In genomic region chr6:96885187-96885631, GRCh38 we compare ENCODE assay signal across 1 cellular context.
A peak's percentile ranks its signal among the peaks of the same experiment; 100 is the strongest.
TF ChIP-seq lines count a peak whose summit lies in the region.
"Not testable (repeated sequence)": the region's sequence is repeated elsewhere in the genome, so short reads cannot be mapped to it uniquely, and the experiment has no call there.

No MANE protein-coding gene starts in this region.

TF ChIP-seq in HepG2, 621 proteins besides CTCF, POLR2A, EP300 and RAD21:
- TF ChIP-seq ZNF460 (CRISPR knock-in tag; IDR thresholded peaks at IDR 0.05; ENCODE audit: borderline replicate concordance) (peak; percentile 62; the same call in 1 of the 2 replicates), SOX6 (CRISPR knock-in tag; IDR thresholded peaks at IDR 0.05) (peak; percentile 50), ZNF770 (CRISPR knock-in tag; IDR thresholded peaks at IDR 0.05) (peak; percentile 78), REPIN1 (CRISPR knock-in tag; IDR thresholded peaks at IDR 0.05; ENCODE audit: borderline replicate concordance, low read depth) (0 out of 2 replicates have a peak, but pooled peaks have one; percentile 22), ATF7 (IDR thresholded peaks at IDR 0.05) (peak; percentile 23; the same call in 1 of the 2 replicates), CEBPG (CRISPR knock-in tag; IDR thresholded peaks at IDR 0.05) (peak; percentile 64)
- TF ChIP-seq SOX6 (IDR thresholded peaks at IDR 0.05); ATF7 (CRISPR knock-in tag; IDR thresholded peaks at IDR 0.05): not testable (repeated sequence)
- TF ChIP-seq, protein P1, sequence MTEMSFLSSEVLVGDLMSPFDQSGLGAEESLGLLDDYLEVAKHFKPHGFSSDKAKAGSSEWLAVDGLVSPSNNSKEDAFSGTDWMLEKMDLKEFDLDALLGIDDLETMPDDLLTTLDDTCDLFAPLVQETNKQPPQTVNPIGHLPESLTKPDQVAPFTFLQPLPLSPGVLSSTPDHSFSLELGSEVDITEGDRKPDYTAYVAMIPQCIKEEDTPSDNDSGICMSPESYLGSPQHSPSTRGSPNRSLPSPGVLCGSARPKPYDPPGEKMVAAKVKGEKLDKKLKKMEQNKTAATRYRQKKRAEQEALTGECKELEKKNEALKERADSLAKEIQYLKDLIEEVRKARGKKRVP (CRISPR knock-in tag; IDR thresholded peaks at IDR 0.05), result peak in 1 of 2 experiments; percentile 78; a peak in 2 of 4 replicates
- TF ChIP-seq, protein P2, sequence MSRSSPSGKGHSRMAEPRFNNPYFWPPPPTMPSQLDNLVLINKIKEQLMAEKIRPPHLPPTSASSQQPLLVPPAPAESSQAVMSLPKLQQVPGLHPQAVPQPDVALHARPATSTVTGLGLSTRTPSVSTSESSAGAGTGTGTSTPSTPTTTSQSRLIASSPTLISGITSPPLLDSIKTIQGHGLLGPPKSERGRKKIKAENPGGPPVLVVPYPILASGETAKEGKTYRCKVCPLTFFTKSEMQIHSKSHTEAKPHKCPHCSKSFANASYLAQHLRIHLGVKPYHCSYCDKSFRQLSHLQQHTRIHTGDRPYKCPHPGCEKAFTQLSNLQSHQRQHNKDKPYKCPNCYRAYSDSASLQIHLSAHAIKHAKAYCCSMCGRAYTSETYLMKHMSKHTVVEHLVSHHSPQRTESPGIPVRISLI (CRISPR knock-in tag; IDR thresholded peaks at IDR 0.05; ENCODE audit: borderline replicate concordance), result peak; percentile 77
